In the genomic region with DNA sequence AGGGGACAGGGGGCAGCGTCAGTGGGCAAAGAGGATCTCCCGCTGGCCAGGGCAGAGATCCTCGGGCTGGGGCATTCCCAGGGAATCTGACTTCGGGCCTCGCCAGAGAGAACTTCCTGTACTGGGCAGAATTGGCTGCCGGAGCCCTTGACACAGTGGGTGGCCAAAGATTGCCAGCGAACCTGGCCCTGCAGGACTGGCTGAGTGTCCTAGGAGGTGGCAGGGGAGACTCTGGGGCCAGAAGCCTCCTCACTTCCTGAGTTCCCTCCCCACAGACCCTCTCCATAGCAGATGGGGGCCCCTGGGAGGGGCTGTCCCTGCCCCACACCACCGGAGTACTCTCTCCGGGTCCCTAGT, we compare ENCODE assay signal across 17 cellular contexts.
"Had no signal": no experiment of that assay in that cellular context is flagged by ENCODE, and none has a peak within 500 bp of the region (broad histone marks: within the 10 kb centered on the region; RNA-seq: fewer than 3 reads in every experiment).

No MANE protein-coding gene starts in this region.

- H3K27me3 ChIP-seq: colonic mucosa, heart left ventricle, neutrophil had no signal

- H3K27ac ChIP-seq: neutrophil had no signal

- H3K9me3 ChIP-seq: colonic mucosa, heart left ventricle, neutrophil had no signal

- ATAC-seq: activated CD8-positive, alpha-beta memory T cell treated with anti-CD3 and anti-CD28 coated beads, Interleukin-2, amount 10 ng/mL, durations not matched to agents 7 days and 5 days; activated T-helper 17 cell treated with anti-CD3 and anti-CD28 coated beads, Interleukin-2, amount 50 U/mL, for 72 hours; natural killer cell treated with Interleukin-12 subunit alpha and Interleukin-12 subunit beta and Interleukin-15 and Interleukin-18, amount 100 ng/mL, for 72 hours; SK-N-SH treated with all-trans-retinoic acid at 6 μM for 48 hours; T-cell had no signal

- H3K4me3 ChIP-seq: colonic mucosa, heart left ventricle, skin epidermis had no signal

- DNase-seq: activated CD4-positive, alpha-beta memory T cell treated with anti-CD3 and anti-CD28 coated beads, Interleukin-2, amount 10 ng/mL, durations not matched to agents 7 days and 5 days; activated CD4-positive, alpha-beta T cell treated with anti-CD3 and anti-CD28 coated beads for 48 hours; activated CD4-positive, CD25-positive, alpha-beta regulatory T cell; activated CD8-positive, alpha-beta memory T cell treated with anti-CD3 and anti-CD28 coated beads, Interleukin-2, amount 10 ng/mL, durations not matched to agents 7 days and 5 days; activated naive CD4-positive, alpha-beta T cell; activated naive CD8-positive, alpha-beta T cell treated with anti-CD3 and anti-CD28 coated beads for 36 hours; activated T-cell treated with anti-CD3 and anti-CD28 coated beads, Interleukin-2, amount 50 U/mL, for 1 hour; amniotic stem cell; colonic mucosa; T-cell; trophoblast cell had no signal
